ENCODE assay signal across 8 cellular contexts in the genomic region with DNA sequence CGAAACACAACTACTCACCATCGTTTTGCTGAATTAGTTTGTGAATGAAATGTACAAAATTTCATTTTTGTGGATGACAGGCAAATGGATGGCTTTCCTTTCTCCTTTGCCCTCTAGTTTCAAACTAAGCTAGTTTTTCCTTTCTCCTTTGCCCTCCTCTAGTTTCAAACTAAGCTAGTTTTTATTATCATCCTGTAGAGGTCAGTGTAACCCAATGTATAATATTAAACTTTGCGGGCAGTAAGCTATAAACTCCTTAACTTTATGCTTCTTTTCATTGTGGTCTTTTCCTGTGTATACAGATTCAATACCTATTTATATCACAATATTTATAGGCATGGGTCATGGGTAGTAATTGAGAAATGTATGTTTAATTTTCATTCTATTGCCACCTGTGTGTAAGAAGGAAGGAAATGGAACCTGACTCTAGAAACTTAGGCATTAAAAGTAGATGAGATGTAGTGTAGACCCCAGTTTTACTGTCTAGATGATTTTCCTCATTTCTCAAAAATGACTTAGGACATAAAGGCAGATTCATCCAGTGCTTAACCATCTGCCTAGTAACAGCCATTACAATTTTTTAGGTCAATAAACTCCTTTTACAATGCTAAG. TPM values are rescaled to one million over a fixed set of nuclear protein-coding genes. Genes with fewer than 3 reads are reported as not detected.
DNase-seq lines count a peak whose midpoint lies in the region; ATAC-seq, FAIRE-seq and TF ChIP-seq lines count a peak whose summit lies in the region.

No MANE protein-coding gene starts in this region.

- H3K9me2 ChIP-seq in OCI-LY1 (ENCODE audit: low read depth, low read length) = no peaks in the 10 kb centered on the region

- TF ChIP-seq CTCF in AG09319 (IDR thresholded peaks at IDR 0.05; ENCODE audit: low read depth, low read length) (peak; percentile 39), OCI-LY1 (IDR thresholded peaks at IDR 0.05; ENCODE audit: low read length) (peak; percentile 63), esophagus muscularis mucosa (IDR thresholded peaks at IDR 0.05) (peak; percentile 22 to 46 (median 30))

- H3K36me3 ChIP-seq in OCI-LY1 (ENCODE audit: insufficient read depth, low read length) = no peaks in the 10 kb centered on the region
- H3K36me3 ChIP-seq in esophagus muscularis mucosa = no peaks in the 10 kb centered on the region

- no peaks in the 10 kb centered on the region for H4K20me1 ChIP-seq in OCI-LY1 (ENCODE audit: insufficient read depth, low read length)

- no peak overlapping the region for H3K9ac ChIP-seq in OCI-LY1 (ENCODE audit: low read length)

- H3K9me3 ChIP-seq in OCI-LY1 (ENCODE audit: low read length) (no peaks in the 10 kb centered on the region), esophagus muscularis mucosa (no peaks in the 10 kb centered on the region)

- no peak overlapping the region for H3K27ac ChIP-seq in OCI-LY1 (ENCODE audit: low read depth, low read length, poor library complexity, severe bottlenecking)
- no peak overlapping the region for H3K27ac ChIP-seq in esophagus muscularis mucosa (replicated peaks in 1 of 4)

- H2AFZ ChIP-seq in OCI-LY1 (ENCODE audit: low read length) = no peak overlapping the region

- H3K79me2 ChIP-seq in OCI-LY1 (ENCODE audit: insufficient read depth, low read length) = no peaks in the 10 kb centered on the region

- 25% methylated on average over 3 of the region's 3 CpGs for WGBS in esophagus muscularis mucosa

- H3K4me3 ChIP-seq in OCI-LY1 (ENCODE audit: low read depth, low read length, poor library complexity, severe bottlenecking) = no peak overlapping the region
- H3K4me3 ChIP-seq in esophagus muscularis mucosa = no peak overlapping the region

- H3K4me1 ChIP-seq in OCI-LY1 (ENCODE audit: insufficient read depth, low read length, severe bottlenecking) (no peaks in the 10 kb centered on the region), esophagus muscularis mucosa (no peaks in the 10 kb centered on the region)

- ATAC-seq in GM19463 (IDR thresholded peaks at IDR 0.05; ENCODE audit: unreplicated experiment) (no peak), GM19397 (IDR thresholded peaks at IDR 0.05; ENCODE audit: unreplicated experiment) (no peak)

- TF ChIP-seq EP300 in esophagus muscularis mucosa (IDR thresholded peaks at IDR 0.05) = no peak

- H3K4me2 ChIP-seq in OCI-LY1 (ENCODE audit: low read length) = no peak overlapping the region

- peak; percentile 89 for FAIRE-seq in H54 (lab: Jason Lieb, UNC)

- no peaks in the 10 kb centered on the region for H3F3A ChIP-seq in OCI-LY1 (ENCODE audit: insufficient read depth, low read length)

- DNase-seq in AG09319 (ENCODE audit: extremely low read depth, low read depth) (peak; percentile 5), H54 (ENCODE audit: insufficient read length, low spot score) (peak; percentile 12), esophagus muscularis mucosa (ENCODE audit: extremely low spot score) (no peak), renal cortical epithelial cell (ENCODE audit: low read depth) (peak; percentile 46), GDM1 (lab: John Stamatoyannopoulos, UW) (no peak)

- no peak for TF ChIP-seq POLR2A in H54 (IDR thresholded peaks at IDR 0.05; ENCODE audit: low read depth, low read length)
- no peak for TF ChIP-seq POLR2A in esophagus muscularis mucosa (IDR thresholded peaks at IDR 0.05; ENCODE audit: low read depth)

- H3K27me3 ChIP-seq in OCI-LY1 (ENCODE audit: insufficient read depth, low read length) (no peaks in the 10 kb centered on the region), esophagus muscularis mucosa (no peaks in the 10 kb centered on the region)

- intact Hi-C loops in esophagus muscularis mucosa (cut with DNase I) = no loop called here

RNA-seq across cellular contexts. Expression of a gene that starts 58.1 kb away (rescaled TPM):
- total RNA-seq in esophagus muscularis mucosa (not detected), renal cortical epithelial cell (not detected in 2 replicates)

Comparison
In these comparisons a context has a peak if more than half of its experiments do, and no peak if none do; other contexts are left out.
1. DNase-seq: peak in AG09319 (single experiment), H54 (single experiment) and renal cortical epithelial cell (single experiment); none in esophagus muscularis mucosa (single experiment) and GDM1 (single experiment).
2. Peak in every context shown above with its lines, with median percentiles within 50 percentile points of each other: CTCF ChIP-seq.